ENCODE assay signal across 22 cellular contexts in the genomic region with DNA sequence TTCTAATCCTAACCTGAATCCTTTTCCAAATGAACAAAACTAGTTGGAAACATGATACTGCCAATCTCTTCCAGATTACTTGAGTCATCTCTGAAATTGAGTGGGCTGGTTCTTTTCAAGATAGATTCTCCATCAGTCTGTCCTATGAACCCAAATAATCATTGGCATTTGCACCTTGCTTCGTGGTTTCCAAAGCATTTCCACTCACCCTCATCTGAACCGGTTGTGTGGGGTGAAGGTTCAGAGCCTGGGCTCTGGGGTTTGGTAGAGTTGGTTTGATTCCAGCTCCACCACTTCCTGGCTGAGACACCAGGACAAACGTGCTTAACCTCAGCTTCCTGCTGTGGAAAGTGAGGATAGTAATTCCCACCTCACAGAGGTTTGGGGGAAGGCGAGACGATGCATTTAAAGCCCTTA.
DNase-seq lines count a peak whose midpoint lies in the region; ATAC-seq, FAIRE-seq and TF ChIP-seq lines count a peak whose summit lies in the region.
"Had no signal": no experiment of that assay in that cellular context is flagged by ENCODE, and none has a peak within 500 bp of the region (broad histone marks: within the 10 kb centered on the region; RNA-seq: fewer than 3 reads in every experiment).

No MANE protein-coding gene starts in this region.

- no peak overlapping the region for H3K4me3 Mint-ChIP-seq in MCF 10A (ENCODE audit: unreplicated experiment)
- H3K4me3 Mint-ChIP-seq in activated T-cell treated with anti-CD3 and anti-CD28 coated beads, Interleukin-2, amount 50 U/mL, for 4 hours: no peak overlapping the region
- H3K4me3 Mint-ChIP-seq: activated naive CD4-positive, alpha-beta T cell treated with anti-CD3 and anti-CD28 coated beads, Interleukin-2, amount 50 U/mL, for 24 hours; immature natural killer cell; memory B cell had no signal

- TF ChIP-seq CTCF in mammary epithelial cell (conservative IDR thresholded peaks at IDR 0.05 in 1 of 2, IDR thresholded peaks at IDR 0.05 in 1 of 2; ENCODE audit: extremely low read depth in 1 of 2, insufficient read depth in 1 of 2, low read depth in 1 of 2, low read length in 2 of 2) (no peak), MCF 10A (IDR thresholded peaks at IDR 0.05; ENCODE audit: unreplicated experiment) (no peak), fibroblast of pulmonary artery (IDR thresholded peaks at IDR 0.05; ENCODE audit: low read length, missing control alignments) (no peak), gastrocnemius medialis (IDR thresholded peaks at IDR 0.05 in 4 of 5, conservative IDR thresholded peaks at IDR 0.05 in 1 of 5) (no peak)

- peak; percentile 30 for FAIRE-seq in RCC 7860 (lab: Jason Lieb, UNC)
- FAIRE-seq in urothelium cell line (lab: Jason Lieb, UNC): no peak
- FAIRE-seq: A204.1 had no signal

- no peaks in the 10 kb centered on the region for H3K36me3 ChIP-seq in mammary epithelial cell (ENCODE audit: insufficient read depth, low read length)
- no peaks in the 10 kb centered on the region for H3K36me3 ChIP-seq in gastrocnemius medialis
- H3K36me3 ChIP-seq: heart left ventricle, upper lobe of left lung had no signal

- H3K4me1 Mint-ChIP-seq in MCF 10A (ENCODE audit: insufficient read depth, unreplicated experiment): peaks cover 5% of the 10 kb centered on the region
- H3K4me1 Mint-ChIP-seq in activated T-cell treated with anti-CD3 and anti-CD28 coated beads, Interleukin-2, amount 50 U/mL, for 4 hours (ENCODE audit: low read depth): no peaks in the 10 kb centered on the region
- H3K4me1 Mint-ChIP-seq: activated naive CD4-positive, alpha-beta T cell treated with anti-CD3 and anti-CD28 coated beads, Interleukin-2, amount 50 U/mL, for 24 hours; immature natural killer cell had no signal

- no peak overlapping the region for H2AFZ ChIP-seq in mammary epithelial cell (ENCODE audit: low read depth, low read length)

- peaks cover 26% of the 10 kb centered on the region for H3K27me3 Mint-ChIP-seq in MCF 10A (ENCODE audit: insufficient read depth, unreplicated experiment)
- peaks cover 12% of the 10 kb centered on the region for H3K27me3 Mint-ChIP-seq in activated T-cell treated with anti-CD3 and anti-CD28 coated beads, Interleukin-2, amount 50 U/mL, for 4 hours (ENCODE audit: low read depth)
- H3K27me3 Mint-ChIP-seq: activated naive CD4-positive, alpha-beta T cell treated with anti-CD3 and anti-CD28 coated beads, Interleukin-2, amount 50 U/mL, for 24 hours had no signal

- H3K4me3 ChIP-seq in mammary epithelial cell (replicated peaks in 1 of 3; ENCODE audit: insufficient read depth in 1 of 3, low read depth in 2 of 3, low read length in 3 of 3) (no peak overlapping the region), fibroblast of pulmonary artery (replicated peaks; ENCODE audit: low read depth, low read length) (no peak overlapping the region), gastrocnemius medialis (no peak overlapping the region)
- H3K4me3 ChIP-seq: body of pancreas, heart left ventricle, upper lobe of left lung had no signal

- DNase-seq in mammary epithelial cell: peak; percentile 37
- no peak for DNase-seq in MCF 10A (ENCODE audit: unreplicated experiment)
- peak; percentile 49 for DNase-seq in RCC 7860 (ENCODE audit: low spot score)
- DNase-seq in fibroblast of pulmonary artery (ENCODE audit: low read depth): peak; percentile 25
- peak; percentile 59 for DNase-seq in urothelium cell line (ENCODE audit: low spot score)
- DNase-seq in middle frontal gyrus (ENCODE audit: extremely low spot score, low spot score): no peak
- no peak for DNase-seq in activated T-cell treated with anti-CD3 and anti-CD28 coated beads, Interleukin-2, amount 50 U/mL, for 4 hours
- no peak for DNase-seq in gastrocnemius medialis
- DNase-seq: activated T-cell treated with anti-CD3 and anti-CD28 coated beads for 4 hours; body of pancreas; DMS53; erythroblast; heart left ventricle; immature natural killer cell; MV-4-11; NCI-H1930; NCI-H526 treated with DMSO at 0.1 percent for 48 hours; stimulated activated naive CD4-positive, alpha-beta T cell treated with Interleukin-2 at 50 U/mL for 16 hours; upper lobe of left lung had no signal

- H3K4me1 ChIP-seq in mammary epithelial cell (ENCODE audit: insufficient read depth, low read length) (peaks cover 20% of the 10 kb centered on the region), gastrocnemius medialis (no peaks in the 10 kb centered on the region)
- H3K4me1 ChIP-seq: upper lobe of left lung had no signal

- in situ Hi-C loops in mammary epithelial cell (cut with MboI; ENCODE audit: low sequenced_read_pairs in 2 of 2) (no loop called here), gastrocnemius medialis (cut with MboI; ENCODE audit: low sequenced_read_pairs in 4 of 4) (no loop called here)

- no peak overlapping the region for H3K9ac ChIP-seq in mammary epithelial cell (ENCODE audit: insufficient read depth, low read length)

- CTCF ChIA-PET in mammary epithelial cell (lab: Charles Lee; ENCODE audit: low non-redundant PET): no interaction called here
- CTCF ChIA-PET in MCF 10A (lab: Yijun Ruan, JAX): no interaction called here

- H3K27me3 ChIP-seq in mammary epithelial cell (ENCODE audit: insufficient read depth, low read length): peaks cover 4% of the 10 kb centered on the region
- H3K27me3 ChIP-seq in gastrocnemius medialis: no peaks in the 10 kb centered on the region
- H3K27me3 ChIP-seq: body of pancreas, heart left ventricle, upper lobe of left lung had no signal

- intact Hi-C loops in mammary epithelial cell (cut with micrococcal nuclease) (no loop called here), MCF 10A (cut with micrococcal nuclease) (no loop called here), gastrocnemius medialis (cut with DNase I; ENCODE audit: low total_unique reads) (no loop called here)

- H3K36me3 Mint-ChIP-seq in MCF 10A (ENCODE audit: insufficient read depth, unreplicated experiment): no peaks in the 10 kb centered on the region
- no peaks in the 10 kb centered on the region for H3K36me3 Mint-ChIP-seq in activated T-cell treated with anti-CD3 and anti-CD28 coated beads, Interleukin-2, amount 50 U/mL, for 4 hours (ENCODE audit: insufficient read depth)
- H3K36me3 Mint-ChIP-seq: activated naive CD4-positive, alpha-beta T cell treated with anti-CD3 and anti-CD28 coated beads, Interleukin-2, amount 50 U/mL, for 24 hours; immature natural killer cell; memory B cell had no signal

- H3K9me3 ChIP-seq in mammary epithelial cell (replicated peaks; ENCODE audit: insufficient read depth, low read length) (no peaks in the 10 kb centered on the region), gastrocnemius medialis (no peaks in the 10 kb centered on the region)
- H3K9me3 ChIP-seq: body of pancreas, heart left ventricle, upper lobe of left lung had no signal

- POLR2A ChIA-PET in MCF 10A (lab: Yijun Ruan, JAX): no interaction called here

- H3K9me3 Mint-ChIP-seq in MCF 10A (ENCODE audit: unreplicated experiment): no peaks in the 10 kb centered on the region
- H3K9me3 Mint-ChIP-seq in activated T-cell treated with anti-CD3 and anti-CD28 coated beads, Interleukin-2, amount 50 U/mL, for 4 hours: no peaks in the 10 kb centered on the region
- H3K9me3 Mint-ChIP-seq: activated naive CD4-positive, alpha-beta T cell treated with anti-CD3 and anti-CD28 coated beads, Interleukin-2, amount 50 U/mL, for 24 hours; immature natural killer cell had no signal

- dilution Hi-C loops in mammary epithelial cell (cut with HindIII; ENCODE audit: low sequenced_read_pairs): no loop called here

- H3K27ac ChIP-seq in mammary epithelial cell (ENCODE audit: insufficient read depth, low read depth, low read length) (no peak overlapping the region), gastrocnemius medialis (no peak overlapping the region)
- H3K27ac ChIP-seq: body of pancreas, heart left ventricle, upper lobe of left lung had no signal

- H4K20me1 ChIP-seq in mammary epithelial cell (ENCODE audit: insufficient read depth, low read length): no peaks in the 10 kb centered on the region

- H3K79me2 ChIP-seq in mammary epithelial cell (ENCODE audit: insufficient read depth, low read length): no peaks in the 10 kb centered on the region

- BruUV-seq in mammary epithelial cell (replicated peaks; lab: Mats Ljungman, UMichigan) (no TSS peak), MCF 10A (replicated peaks; lab: Mats Ljungman, UMichigan) (no TSS peak)

- ATAC-seq in activated T-cell treated with anti-CD3 and anti-CD28 coated beads, Interleukin-2, amount 50 U/mL, for 4 hours: no peak
- ATAC-seq in gastrocnemius medialis: no peak
- ATAC-seq: body of pancreas, heart left ventricle had no signal

- H3K27ac Mint-ChIP-seq in MCF 10A (ENCODE audit: low read depth, unreplicated experiment): no peak overlapping the region
- H3K27ac Mint-ChIP-seq: activated naive CD4-positive, alpha-beta T cell treated with anti-CD3 and anti-CD28 coated beads, Interleukin-2, amount 50 U/mL, for 24 hours; immature natural killer cell; memory B cell had no signal

- WGBS in mammary epithelial cell (ENCODE audit: low coverage, missing lambda C conversion rate): 38% methylated on average over 4 of the region's 5 CpGs

- no peak for TF ChIP-seq POLR2A in gastrocnemius medialis (IDR thresholded peaks at IDR 0.05)

- H3K4me2 ChIP-seq in mammary epithelial cell (ENCODE audit: insufficient read depth, low read depth, low read length): peak overlapping the region; percentile 3

Comparison
In these comparisons a context has a peak if more than half of its experiments do, and no peak if none do; other contexts are left out.
1. DNase-seq: peak in mammary epithelial cell (single experiment), RCC 7860 (single experiment), fibroblast of pulmonary artery (single experiment) and urothelium cell line (single experiment); none in MCF 10A (single experiment), middle frontal gyrus (single experiment), activated T-cell treated with anti-CD3 and anti-CD28 coated beads, Interleukin-2, amount 50 U/mL, for 4 hours (single experiment) and gastrocnemius medialis (0 of 2).